In the genomic region with DNA sequence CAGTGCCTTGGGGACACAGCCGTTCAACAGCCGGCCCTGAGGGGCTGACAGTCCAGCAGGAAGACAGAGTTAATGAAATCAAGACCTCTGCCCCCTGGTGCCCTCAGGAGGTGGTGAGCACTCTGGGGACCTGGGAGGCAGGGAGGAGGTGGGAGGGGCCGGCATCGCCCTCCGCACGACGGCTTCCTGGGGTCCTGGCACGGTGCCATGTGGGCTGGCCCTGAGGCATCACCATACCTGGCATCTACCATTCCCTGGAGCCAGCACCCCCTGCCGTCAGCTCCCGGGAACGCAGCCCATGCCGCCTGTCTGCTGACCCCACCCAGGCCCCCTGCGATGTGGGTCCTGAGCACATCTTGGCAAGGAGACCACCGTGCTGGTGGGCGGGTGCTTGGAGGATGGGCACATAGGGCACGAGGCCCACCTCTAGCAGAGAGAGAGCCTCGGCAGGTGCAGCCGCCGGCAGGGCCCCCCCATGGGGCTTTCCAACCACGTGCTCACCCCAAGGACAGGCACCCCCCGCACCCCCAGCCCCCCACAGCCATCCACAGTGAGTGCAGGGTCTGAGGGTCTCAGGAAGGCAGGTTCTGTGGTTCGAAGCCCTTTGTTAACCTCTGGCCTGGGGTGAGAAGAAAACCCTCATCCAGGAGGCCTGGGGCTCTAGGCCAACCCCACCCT, we compare ENCODE assay signal across 9 cellular contexts. TPM values are rescaled to one million over a fixed set of nuclear protein-coding genes. Genes with fewer than 3 reads are reported as not detected.
A peak's percentile ranks its signal among the peaks of the same experiment; 100 is the strongest.
DNase-seq lines count a peak whose midpoint lies in the region; ATAC-seq, FAIRE-seq and TF ChIP-seq lines count a peak whose summit lies in the region.
"Had no signal": no experiment of that assay in that cellular context is flagged by ENCODE, and none has a peak within 500 bp of the region (broad histone marks: within the 10 kb centered on the region; RNA-seq: fewer than 3 reads in every experiment).

No MANE protein-coding gene starts in this region.

- no peaks in the 10 kb centered on the region for H3K4me1 Mint-ChIP-seq in activated CD8-positive, alpha-beta memory T cell treated with anti-CD3 and anti-CD28 coated beads, Interleukin-2, amount 10 ng/mL, durations not matched to agents 7 days and 5 days

- H3K27me3 ChIP-seq in esophagus muscularis mucosa = peaks cover 0 to 30% (median 0%) of the 10 kb centered on the region in 4 donors
- H3K27me3 ChIP-seq in small intestine (ENCODE audit: control insufficient read depth in 2 of 2, insufficient read depth in 2 of 2, low read length in 2 of 2) = no peaks in the 10 kb centered on the region

- TF ChIP-seq CTCF in esophagus muscularis mucosa (IDR thresholded peaks at IDR 0.05) = peak; percentile 32 to 47 (median 44)
- TF ChIP-seq CTCF in GM10248 (IDR thresholded peaks at IDR 0.05; ENCODE audit: control extremely low read depth, extremely low read depth, low read depth, missing control alignments) = no peak

- no peak for TF ChIP-seq EP300 in esophagus muscularis mucosa (IDR thresholded peaks at IDR 0.05)

- H3K4me3 Mint-ChIP-seq in activated CD8-positive, alpha-beta memory T cell treated with anti-CD3 and anti-CD28 coated beads, Interleukin-2, amount 10 ng/mL, durations not matched to agents 7 days and 5 days = no peak overlapping the region

- H3K27ac Mint-ChIP-seq in activated CD8-positive, alpha-beta memory T cell treated with anti-CD3 and anti-CD28 coated beads, Interleukin-2, amount 10 ng/mL, durations not matched to agents 7 days and 5 days = no peak overlapping the region

- DNase-seq in GM03348 (ENCODE audit: low spot score) = peak; percentile 69
- peak; percentile 92 for DNase-seq in NCI-H2171 treated with DMSO at 0.1 percent for 48 hours (lab: John Stamatoyannopoulos, UW)
- peak; percentile 63 for DNase-seq in activated CD8-positive, alpha-beta memory T cell treated with anti-CD3 and anti-CD28 coated beads, Interleukin-2, amount 10 ng/mL, durations not matched to agents 7 days and 5 days
- no peak for DNase-seq in esophagus muscularis mucosa (ENCODE audit: extremely low spot score)
- DNase-seq in small intestine = peak; percentile 95
- no peak for DNase-seq in GM10248 (ENCODE audit: extremely low spot score)
- no peak for DNase-seq in NCI-H510A (lab: John Stamatoyannopoulos, UW)

- H3K27ac ChIP-seq in esophagus muscularis mucosa (replicated peaks in 1 of 4) (no peak overlapping the region), small intestine (ENCODE audit: low read depth in 1 of 2, low read length in 1 of 2) (peak overlapping the region; percentile 89 to 92)
- H3K27ac ChIP-seq: SK-N-MC had no signal

- no peaks in the 10 kb centered on the region for H3K9me3 ChIP-seq in esophagus muscularis mucosa
- no peaks in the 10 kb centered on the region for H3K9me3 ChIP-seq in small intestine (ENCODE audit: control insufficient read depth, low read depth)

- intact Hi-C loops in esophagus muscularis mucosa (cut with DNase I) = no loop called here

- ATAC-seq in activated CD8-positive, alpha-beta memory T cell treated with anti-CD3 and anti-CD28 coated beads, Interleukin-2, amount 10 ng/mL, durations not matched to agents 7 days and 5 days = peak; percentile 51
- no peak for ATAC-seq in HG02870 (IDR thresholded peaks at IDR 0.05; ENCODE audit: unreplicated experiment)

- FAIRE-seq in small intestine (lab: Jason Lieb, UNC) = no peak

- no peaks in the 10 kb centered on the region for H3K9me3 Mint-ChIP-seq in activated CD8-positive, alpha-beta memory T cell treated with anti-CD3 and anti-CD28 coated beads, Interleukin-2, amount 10 ng/mL, durations not matched to agents 7 days and 5 days (ENCODE audit: low read depth)

- CTCF ChIA-PET in activated CD8-positive, alpha-beta memory T cell treated with anti-CD3 and anti-CD28 coated beads, Interleukin-2, amount 10 ng/mL, durations not matched to agents 7 days and 5 days (lab: Charles Lee) = interaction anchor here (1.0 to 1.5 kb wide), 2 partner anchors 10 to 12 kb away, joined by 3 to 4 read pairs; no protein-coding TSS in a partner anchor
- CTCF ChIA-PET in GM10248 (lab: Yijun Ruan, JAX) = interaction anchor here (0.8 to 1.2 kb wide), 2 partner anchors 48 to 68 kb away, joined by 3 to 4 read pairs; no protein-coding TSS in a partner anchor

- POLR2A ChIA-PET in GM10248 (lab: Yijun Ruan, JAX) = no interaction called here

- H3K4me1 ChIP-seq in esophagus muscularis mucosa = peaks cover 0 to 10% (median 2%) of the 10 kb centered on the region in 4 donors
- peaks cover 4 to 8% of the 10 kb centered on the region in 2 donors for H3K4me1 ChIP-seq in small intestine (ENCODE audit: control insufficient read depth in 2 of 2, insufficient read depth in 1 of 2, low read depth in 1 of 2, low read length in 1 of 2)

- no peak for TF ChIP-seq POLR2A in esophagus muscularis mucosa (IDR thresholded peaks at IDR 0.05; ENCODE audit: low read depth)

- no peaks in the 10 kb centered on the region for H3K27me3 Mint-ChIP-seq in activated CD8-positive, alpha-beta memory T cell treated with anti-CD3 and anti-CD28 coated beads, Interleukin-2, amount 10 ng/mL, durations not matched to agents 7 days and 5 days

- 52% methylated on average over 16 of the region's 22 CpGs for WGBS in esophagus muscularis mucosa
- 8 to 48% (median 15%) methylated on average over 18 to 22 of the region's 22 CpGs for WGBS in small intestine, 3 donors

- H3K36me3 ChIP-seq in esophagus muscularis mucosa = no peaks in the 10 kb centered on the region
- H3K36me3 ChIP-seq in small intestine (ENCODE audit: control insufficient read depth in 2 of 2, insufficient read depth in 2 of 2, low read length in 2 of 2) = no peaks in the 10 kb centered on the region

- no peaks in the 10 kb centered on the region for H3K36me3 Mint-ChIP-seq in activated CD8-positive, alpha-beta memory T cell treated with anti-CD3 and anti-CD28 coated beads, Interleukin-2, amount 10 ng/mL, durations not matched to agents 7 days and 5 days

- H3K4me3 ChIP-seq in esophagus muscularis mucosa (no peak overlapping the region), small intestine (ENCODE audit: low read depth in 1 of 2, low read length in 2 of 2) (peak overlapping the region in 1 of 2 donors; percentile 10)
- H3K4me3 ChIP-seq: SK-N-MC had no signal

RNA-seq across cellular contexts. Expression of gene ZFPM1, which starts 52.5 kb away (rescaled TPM):
- total RNA-seq in activated CD8-positive, alpha-beta memory T cell treated with anti-CD3 and anti-CD28 coated beads, Interleukin-2, amount 10 ng/mL, durations not matched to agents 7 days and 5 days = 10 to 100 TPM; 15.1 to 21.0 TPM
- total RNA-seq in esophagus muscularis mucosa = 1 to 10 TPM in 2 of 4 donors, under 1 TPM in 2; 0.42 to 1.4 (median 1.0) TPM
- 10 to 100 TPM in 1 of 3 donors, 1 to 10 TPM in 2; 8.1 to 14.9 (median 9.2) TPM for polyA plus RNA-seq in small intestine

Comparison
In these comparisons a context has a peak if more than half of its experiments do, and no peak if none do; other contexts are left out.
1. DNase-seq: peak in GM03348 (single experiment), NCI-H2171 treated with DMSO at 0.1 percent for 48 hours (single experiment), activated CD8-positive, alpha-beta memory T cell treated with anti-CD3 and anti-CD28 coated beads, Interleukin-2, amount 10 ng/mL, durations not matched to agents 7 days and 5 days (single experiment) and small intestine (single experiment); none in esophagus muscularis mucosa (single experiment), GM10248 (single experiment) and NCI-H510A (single experiment).
2. H3K27ac ChIP-seq: peak in small intestine (2 of 2); none in esophagus muscularis mucosa (0 of 4).
3. RNA of gene ZFPM1, which starts 52.5 kb away (total RNA-seq): 15.1 to 21.0 TPM in activated CD8-positive, alpha-beta memory T cell treated with anti-CD3 and anti-CD28 coated beads, Interleukin-2, amount 10 ng/mL, durations not matched to agents 7 days and 5 days; 0.42 to 1.4 TPM in esophagus muscularis mucosa; every median in the first group is over 4 times any median in the second.